9 cellular contexts compared by ENCODE assay signal in genomic region chr18:2846241-2846637, GRCh38. TPM values are rescaled to one million over a fixed set of nuclear protein-coding genes. Genes with fewer than 3 reads are reported as not detected.
DNase-seq lines count a peak whose midpoint lies in the region; ATAC-seq and TF ChIP-seq lines count a peak whose summit lies in the region.
"Had no signal": no experiment of that assay in that cellular context is flagged by ENCODE, and none has a peak within 500 bp of the region (broad histone marks: within the 10 kb centered on the region; RNA-seq: fewer than 3 reads in every experiment).

No MANE protein-coding gene starts in this region.

- H3K27me3 Mint-ChIP-seq in activated CD4-positive, alpha-beta T cell treated with anti-CD3 and anti-CD28 coated beads, Interleukin-2, amount 10 ng/mL, durations not matched to agents 24 days and 14 days: peaks cover 49% of the 10 kb centered on the region

- intact Hi-C loops in activated CD4-positive, alpha-beta T cell treated with anti-CD3 and anti-CD28 coated beads, Interleukin-2, amount 10 ng/mL, durations not matched to agents 24 days and 14 days (cut with micrococcal nuclease): loop anchor here (5.0 kb wide), 3 partner anchors 159 to 401 kb away; partner anchors contain the start of genes METTL4, MYL12A and NDC80
- intact Hi-C loops in heart right ventricle (cut with DNase I) (loop anchor here in 4 of 10 donors (5.0 to 10.0 kb wide), 3 partner anchors 56 to 61 kb away; no protein-coding TSS in a partner anchor), sciatic nerve (cut with DNase I) (no loop called here)

- H3K27ac ChIP-seq in heart right ventricle: peak overlapping the region in 7 of 10 donors; percentile 26 to 95 (median 71)
- H3K27ac ChIP-seq: C4-2B had no signal

- peak overlapping the region; percentile 88 for H3K4me3 Mint-ChIP-seq in activated CD4-positive, alpha-beta T cell treated with anti-CD3 and anti-CD28 coated beads, Interleukin-2, amount 10 ng/mL, durations not matched to agents 24 days and 14 days

- peak in 6 of 8 donors; percentile 1 to 7 (median 4) for ATAC-seq in heart right ventricle
- peak; percentile 35 for ATAC-seq in sciatic nerve
- ATAC-seq in HG03039 (IDR thresholded peaks at IDR 0.05; ENCODE audit: unreplicated experiment): no peak

- 0 to 1% methylated on average over 16 of the region's 16 CpGs for WGBS in heart right ventricle, 2 donors

- DNase-seq in activated CD4-positive, alpha-beta T cell treated with anti-CD3 and anti-CD28 coated beads, Interleukin-2, amount 10 ng/mL, durations not matched to agents 24 days and 14 days: peak; percentile 71
- DNase-seq in activated CD4-positive, alpha-beta T cell treated with anti-CD3 and anti-CD28 coated beads, Interleukin-2, amount 50 U/mL, for 4 hours: no peak
- DNase-seq in activated CD4-positive, alpha-beta T cell treated with anti-CD3 and anti-CD28 coated beads, Interleukin-2, amount 50 U/mL, for 48 hours: peak; percentile 10 to 24
- DNase-seq in heart right ventricle: no peak
- peak; percentile 66 for DNase-seq in sciatic nerve (ENCODE audit: low spot score)
- no peak for DNase-seq in mesenteric fat pad (ENCODE audit: low spot score)
- no peak for DNase-seq in NCI-H524 treated with DMSO at 0.1 percent for 48 hours (lab: John Stamatoyannopoulos, UW)

- TF ChIP-seq CTCF in heart right ventricle (IDR thresholded peaks at IDR 0.05): no peak

- H3K27ac Mint-ChIP-seq in activated CD4-positive, alpha-beta T cell treated with anti-CD3 and anti-CD28 coated beads, Interleukin-2, amount 10 ng/mL, durations not matched to agents 24 days and 14 days: peak overlapping the region; percentile 89

- no peaks in the 10 kb centered on the region for H3K36me3 ChIP-seq in heart right ventricle

- H3K9me3 ChIP-seq in heart right ventricle: no peaks in the 10 kb centered on the region

- H3K4me1 ChIP-seq in heart right ventricle: peaks cover 0 to 50% (median 26%) of the 10 kb centered on the region in 9 donors

- H3K4me1 Mint-ChIP-seq in activated CD4-positive, alpha-beta T cell treated with anti-CD3 and anti-CD28 coated beads, Interleukin-2, amount 10 ng/mL, durations not matched to agents 24 days and 14 days: peaks cover 36% of the 10 kb centered on the region

- H3K4me3 ChIP-seq in heart right ventricle: peak overlapping the region; percentile 33 to 76 (median 58)

- peaks cover 3% of the 10 kb centered on the region for H3K36me3 Mint-ChIP-seq in activated CD4-positive, alpha-beta T cell treated with anti-CD3 and anti-CD28 coated beads, Interleukin-2, amount 10 ng/mL, durations not matched to agents 24 days and 14 days (ENCODE audit: low read depth)

- H3K9me3 Mint-ChIP-seq in activated CD4-positive, alpha-beta T cell treated with anti-CD3 and anti-CD28 coated beads, Interleukin-2, amount 10 ng/mL, durations not matched to agents 24 days and 14 days: peaks cover 4% of the 10 kb centered on the region

- peaks cover 4 to 56% (median 29%) of the 10 kb centered on the region in 7 donors for H3K27me3 ChIP-seq in heart right ventricle

RNA-seq across cellular contexts. Expression of gene EMILIN2, which starts 0.6 kb away (rescaled TPM):
- 32.4 and 35.5 TPM in 2 replicates for total RNA-seq in activated CD4-positive, alpha-beta T cell treated with anti-CD3 and anti-CD28 coated beads, Interleukin-2, amount 10 ng/mL, durations not matched to agents 24 days and 14 days
- total RNA-seq in heart right ventricle (10 to 100 TPM in 9 of 10 donors, 1 to 10 TPM in 1; 9.5 to 50.5 (median 19.6) TPM), sciatic nerve (25.1 TPM), mesenteric fat pad (37.2 TPM)
- polyA plus RNA-seq in heart right ventricle: 10 to 100 TPM; 15.4 to 34.8 TPM

Comparison
In these comparisons a context has a peak if more than half of its experiments do, and no peak if none do; other contexts are left out.
1. DNase-seq: peak in activated CD4-positive, alpha-beta T cell treated with anti-CD3 and anti-CD28 coated beads, Interleukin-2, amount 10 ng/mL, durations not matched to agents 24 days and 14 days (single experiment), activated CD4-positive, alpha-beta T cell treated with anti-CD3 and anti-CD28 coated beads, Interleukin-2, amount 50 U/mL, for 48 hours (2 of 2) and sciatic nerve (single experiment); none in activated CD4-positive, alpha-beta T cell treated with anti-CD3 and anti-CD28 coated beads, Interleukin-2, amount 50 U/mL, for 4 hours (0 of 2), heart right ventricle (0 of 2), mesenteric fat pad (single experiment) and NCI-H524 treated with DMSO at 0.1 percent for 48 hours (single experiment).